ENCODE assay signal across 1 cellular context in genomic region chr22:25051983-25052710, GRCh38.
TF ChIP-seq lines count a peak whose summit lies in the region.

No MANE protein-coding gene starts in this region.

TF ChIP-seq in WTC11, 78 proteins besides CTCF, POLR2A, EP300 and RAD21 (continued from another document):
- TF ChIP-seq ARID4B (CRISPR knock-in tag; IDR thresholded peaks at IDR 0.05; ENCODE audit: borderline replicate concordance) (no peak), NR1H2 (CRISPR knock-in tag; IDR thresholded peaks at IDR 0.05) (no peak)
TF ChIP-seq in WTC11: peak in this region for 0.
